ENCODE assay signal across 28 cellular contexts in the genomic region with DNA sequence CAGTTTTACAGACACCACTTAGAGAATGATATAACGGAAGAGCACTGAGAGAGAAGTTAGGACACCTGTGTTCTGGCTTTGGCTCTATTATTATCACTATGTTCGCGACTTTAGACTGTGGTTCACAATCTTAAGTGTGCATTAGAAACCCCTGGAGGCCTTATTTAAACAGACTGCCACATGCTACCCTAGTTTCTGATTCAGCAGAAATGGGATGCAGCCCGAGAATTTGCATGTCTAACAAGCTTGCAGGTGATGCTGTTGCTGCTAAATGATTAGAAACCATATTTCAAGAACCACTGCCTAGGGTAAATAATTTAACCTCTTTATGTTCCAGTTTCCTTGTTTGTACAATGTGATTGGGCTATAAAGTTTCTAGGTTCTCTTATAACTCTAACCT.
DNase-seq lines count a peak whose midpoint lies in the region; ATAC-seq, FAIRE-seq and TF ChIP-seq lines count a peak whose summit lies in the region.
"Had no signal": no experiment of that assay in that cellular context is flagged by ENCODE, and none has a peak within 500 bp of the region (broad histone marks: within the 10 kb centered on the region; RNA-seq: fewer than 3 reads in every experiment).

No MANE protein-coding gene starts in this region.

- H3K27ac ChIP-seq in OCI-LY3 (ENCODE audit: low read length) (peak overlapping the region; percentile 76), substantia nigra (ENCODE audit: low read depth, low read length, poor library complexity, severe bottlenecking) (no peak overlapping the region)
- H3K27ac ChIP-seq: A549, dorsolateral prefrontal cortex, heart right ventricle, suprapubic skin, upper lobe of right lung had no signal

- TF ChIP-seq CTCF in GM06990 (IDR thresholded peaks at IDR 0.05; ENCODE audit: insufficient read depth, low read length, poor library complexity, severe bottlenecking): no peak
- TF ChIP-seq CTCF in OCI-LY3 (IDR thresholded peaks at IDR 0.05; ENCODE audit: low read depth, low read length): no peak

- ATAC-seq in GM18520 (IDR thresholded peaks at IDR 0.05; ENCODE audit: unreplicated experiment) (peak; percentile 34), HG02798 (IDR thresholded peaks at IDR 0.05; ENCODE audit: poor library complexity, unreplicated experiment) (peak; percentile 31), HG02623 (IDR thresholded peaks at IDR 0.05; ENCODE audit: unreplicated experiment) (no peak)
- ATAC-seq: A549; activated T-helper 17 cell treated with anti-CD3 and anti-CD28 coated beads, Interleukin-2, amount 50 U/mL, for 72 hours; heart right ventricle; right cardiac atrium; Right ventricle myocardium inferior; upper lobe of right lung had no signal

- no peak for FAIRE-seq in HTR-8/SVneo (lab: Jason Lieb, UNC)
- FAIRE-seq: A549, kidney had no signal

- no peak overlapping the region; the same call in 1 of the 2 replicates for H3K9ac ChIP-seq in OCI-LY3 (ENCODE audit: low read length)

- H3K79me2 ChIP-seq in OCI-LY3 (ENCODE audit: low read length): peaks cover 35% of the 10 kb centered on the region

- H3K9me3 ChIP-seq in OCI-LY3 (ENCODE audit: insufficient read depth, low read length): no peaks in the 10 kb centered on the region
- H3K9me3 ChIP-seq: A549, heart right ventricle, suprapubic skin, upper lobe of right lung had no signal

- peaks cover 2% of the 10 kb centered on the region; the same call in 1 of the 2 replicates for H3K36me3 ChIP-seq in GM06990 (ENCODE audit: control insufficient read depth, insufficient read depth, low read length)
- peaks cover 11% of the 10 kb centered on the region for H3K36me3 ChIP-seq in OCI-LY3 (replicated peaks; ENCODE audit: low read depth, low read length)

- H3K4me2 ChIP-seq in OCI-LY3 (ENCODE audit: low read length): peak overlapping the region; percentile 28; the same call in 1 of the 2 replicates
- H3K4me2 ChIP-seq: A549, smooth muscle cell had no signal

- H4K20me1 ChIP-seq in OCI-LY3 (ENCODE audit: insufficient read depth, low read length): no peaks in the 10 kb centered on the region

- H3K4me3 ChIP-seq in GM06990 (replicated peaks; ENCODE audit: low read depth, low read length): no peak overlapping the region
- no peak overlapping the region; the same call in 1 of the 2 replicates for H3K4me3 ChIP-seq in OCI-LY3 (ENCODE audit: low read length)
- H3K4me3 ChIP-seq: A549, dorsolateral prefrontal cortex, heart right ventricle, smooth muscle cell, suprapubic skin, upper lobe of right lung had no signal

- peaks cover 38% of the 10 kb centered on the region for H3K4me1 ChIP-seq in OCI-LY3 (ENCODE audit: low read length)

- no peak overlapping the region for H2AFZ ChIP-seq in OCI-LY3 (ENCODE audit: low read depth, low read length)

- H3K27me3 ChIP-seq in GM06990 (replicated peaks; ENCODE audit: control insufficient read depth, insufficient read depth, low read length) (no peaks in the 10 kb centered on the region), OCI-LY3 (ENCODE audit: low read depth, low read length) (no peaks in the 10 kb centered on the region)
- H3K27me3 ChIP-seq: dorsolateral prefrontal cortex, heart right ventricle, suprapubic skin, upper lobe of right lung had no signal

- peak; percentile 40 for DNase-seq in GM06990 (ENCODE audit: extremely low read depth, insufficient read length)
- DNase-seq in epidermal melanocyte (ENCODE audit: insufficient read length, low spot score): no peak
- DNase-seq in substantia nigra (lab: John Stamatoyannopoulos, UW): no peak
- no peak for DNase-seq in HTR-8/SVneo (ENCODE audit: insufficient read length, low spot score)
- DNase-seq: activated CD4-positive, alpha-beta memory T cell treated with anti-CD3 and anti-CD28 coated beads, Interleukin-2, amount 10 ng/mL, durations not matched to agents 7 days and 5 days; activated CD4-positive, alpha-beta T cell treated with anti-CD3 and anti-CD28 coated beads for 1 hour; CD4-positive, CD25-positive, alpha-beta regulatory T cell; DND-41; dorsolateral prefrontal cortex; foreskin melanocyte; GOT3; heart right ventricle; kidney; NCI-H1048; NCI-H524; NK-92 treated with Interleukin-12 subunit alpha and Interleukin-12 subunit beta, amount 100 ng/mL, for 24 hours; right cardiac atrium; stimulated activated naive CD4-positive, alpha-beta T cell; upper lobe of right lung had no signal
